Comparison of ENCODE assay signal across 9 cellular contexts in genomic region chr7:25967278-25968204, GRCh38.
DNase-seq lines count a peak whose midpoint lies in the region; ATAC-seq and TF ChIP-seq lines count a peak whose summit lies in the region.
"Had no signal": no experiment of that assay in that cellular context is flagged by ENCODE, and none has a peak within 500 bp of the region (broad histone marks: within the 10 kb centered on the region; RNA-seq: fewer than 3 reads in every experiment).

No MANE protein-coding gene starts in this region.

- no peak for TF ChIP-seq POLR2A in gastroesophageal sphincter (IDR thresholded peaks at IDR 0.05)

- H3K9me3 Mint-ChIP-seq in activated naive CD8-positive, alpha-beta T cell treated with anti-CD3 and anti-CD28 coated beads, Interleukin-2, amount 50 U/mL, for 24 hours: no peaks in the 10 kb centered on the region

- 57 to 84% methylated on average over 1 to 4 of the region's 4 CpGs for WGBS in gastroesophageal sphincter (ENCODE audit: low coverage in 1 of 2), 2 donors

- peaks cover 50% of the 10 kb centered on the region for H3K27me3 ChIP-seq in gastroesophageal sphincter

- TF ChIP-seq CTCF in GM12864 (IDR thresholded peaks at IDR 0.05; ENCODE audit: low read depth, low read length, missing control alignments) (no peak), gastroesophageal sphincter (IDR thresholded peaks at IDR 0.05) (no peak)

- H3K36me3 Mint-ChIP-seq in activated naive CD8-positive, alpha-beta T cell treated with anti-CD3 and anti-CD28 coated beads, Interleukin-2, amount 50 U/mL, for 24 hours (ENCODE audit: low read depth): no peaks in the 10 kb centered on the region

- H3K9me3 ChIP-seq in gastroesophageal sphincter: no peaks in the 10 kb centered on the region

- no peaks in the 10 kb centered on the region for H3K36me3 ChIP-seq in gastroesophageal sphincter

- H3K4me1 Mint-ChIP-seq in activated naive CD8-positive, alpha-beta T cell treated with anti-CD3 and anti-CD28 coated beads, Interleukin-2, amount 50 U/mL, for 24 hours: peaks cover 15% of the 10 kb centered on the region

- DNase-seq in GM12864 (ENCODE audit: low read depth): no peak
- DNase-seq in activated naive CD8-positive, alpha-beta T cell treated with anti-CD3 and anti-CD28 coated beads, Interleukin-2, amount 50 U/mL, for 24 hours: no peak
- DNase-seq in NCI-H1436 (lab: John Stamatoyannopoulos, UW): no peak
- DNase-seq in occipital lobe (lab: John Stamatoyannopoulos, UW): no peak
- DNase-seq in NCI-H1092 treated with DMSO at 0.1 percent for 48 hours (lab: John Stamatoyannopoulos, UW): no peak

- peak overlapping the region; percentile 10 for H3K27ac Mint-ChIP-seq in activated naive CD8-positive, alpha-beta T cell treated with anti-CD3 and anti-CD28 coated beads, Interleukin-2, amount 50 U/mL, for 24 hours

- H3K4me3 ChIP-seq in GM12864 (ENCODE audit: low read depth, low read length) (peak overlapping the region; percentile 43), gastroesophageal sphincter (no peak overlapping the region)

- H3K27me3 Mint-ChIP-seq in activated naive CD8-positive, alpha-beta T cell treated with anti-CD3 and anti-CD28 coated beads, Interleukin-2, amount 50 U/mL, for 24 hours: peaks cover 34% of the 10 kb centered on the region

- ATAC-seq in GM21360 (IDR thresholded peaks at IDR 0.05; ENCODE audit: unreplicated experiment) (peak; percentile 33), HG03457 (IDR thresholded peaks at IDR 0.05; ENCODE audit: unreplicated experiment) (peak; percentile 15), gastroesophageal sphincter (no peak)
- ATAC-seq in activated naive CD8-positive, alpha-beta T cell treated with anti-CD3 and anti-CD28 coated beads, Interleukin-2, amount 50 U/mL, for 24 hours: no peak

- H3K27ac ChIP-seq in gastroesophageal sphincter: no peak overlapping the region
- H3K27ac ChIP-seq: parathyroid adenoma had no signal

- H3K4me3 Mint-ChIP-seq in activated naive CD8-positive, alpha-beta T cell treated with anti-CD3 and anti-CD28 coated beads, Interleukin-2, amount 50 U/mL, for 24 hours: no peak overlapping the region

- H3K4me1 ChIP-seq in gastroesophageal sphincter: no peaks in the 10 kb centered on the region
- H3K4me1 ChIP-seq: parathyroid adenoma had no signal

- TF ChIP-seq EP300 in gastroesophageal sphincter (IDR thresholded peaks at IDR 0.05): no peak

Comparison
In these comparisons a context has a peak if more than half of its experiments do, and no peak if none do; other contexts are left out.
1. ATAC-seq: peak in GM21360 (single experiment) and HG03457 (single experiment); none in activated naive CD8-positive, alpha-beta T cell treated with anti-CD3 and anti-CD28 coated beads, Interleukin-2, amount 50 U/mL, for 24 hours (single experiment) and gastroesophageal sphincter (single experiment).